Comparison of ENCODE assay signal across 25 cellular contexts in genomic region chr1:230910755-230911117, GRCh38. TPM values are rescaled to one million over a fixed set of nuclear protein-coding genes. Genes with fewer than 3 reads are reported as not detected.
A peak's percentile ranks its signal among the peaks of the same experiment; 100 is the strongest.
DNase-seq lines count a peak whose midpoint lies in the region; ATAC-seq, FAIRE-seq and TF ChIP-seq lines count a peak whose summit lies in the region.
"Had no signal": no experiment of that assay in that cellular context is flagged by ENCODE, and none has a peak within 500 bp of the region (broad histone marks: within the 10 kb centered on the region; RNA-seq: fewer than 3 reads in every experiment).

No MANE protein-coding gene starts in this region.

- H3K9me3 ChIP-seq in breast epithelium = no peaks in the 10 kb centered on the region
- H3K9me3 ChIP-seq in mammary epithelial cell (replicated peaks; ENCODE audit: insufficient read depth, low read length) = no peaks in the 10 kb centered on the region
- H3K9me3 ChIP-seq in astrocyte (ENCODE audit: insufficient read depth, low read depth, low read length) = no peaks in the 10 kb centered on the region
- no peaks in the 10 kb centered on the region for H3K9me3 ChIP-seq in gastroesophageal sphincter
- no peaks in the 10 kb centered on the region for H3K9me3 ChIP-seq in stomach smooth muscle (ENCODE audit: control insufficient read depth in 2 of 2, low read length in 2 of 2)
- H3K9me3 ChIP-seq: lower lobe of right lung, transverse colon had no signal

- H3K9ac ChIP-seq in mammary epithelial cell (ENCODE audit: insufficient read depth, low read length) = no peak overlapping the region
- H3K9ac ChIP-seq in astrocyte (ENCODE audit: low read length) = no peak overlapping the region
- no peak overlapping the region for H3K9ac ChIP-seq in stomach smooth muscle (ENCODE audit: low read length in 2 of 2)
- H3K9ac ChIP-seq: neural progenitor cell had no signal

- no peak for TF ChIP-seq POLR2A in breast epithelium (IDR thresholded peaks at IDR 0.05)
- no peak for TF ChIP-seq POLR2A in gastroesophageal sphincter (IDR thresholded peaks at IDR 0.05)

- POLR2A ChIA-PET in activated CD8-positive, alpha-beta T cell treated with anti-CD3 and anti-CD28 coated beads for 36 hours (lab: Charles Lee) = no interaction called here

- ATAC-seq in gastroesophageal sphincter (peak; percentile 34), GM19452 (IDR thresholded peaks at IDR 0.05; ENCODE audit: unreplicated experiment) (no peak)
- no peak for ATAC-seq in activated CD8-positive, alpha-beta T cell treated with anti-CD3 and anti-CD28 coated beads for 36 hours
- ATAC-seq: activated naive CD8-positive, alpha-beta T cell treated with anti-CD3 and anti-CD28 coated beads, Interleukin-2, amount 50 U/mL, for 24 hours; HepG2; lower lobe of right lung; SK-N-SH treated with all-trans-retinoic acid at 6 μM for 48 hours; stimulated activated naive CD8-positive, alpha-beta T cell treated with anti-CD3 and anti-CD28 coated beads, Interleukin-15, Interleukin-2, amounts not matched to agents 100 U/mL and 50 U/mL, for 24 hours had no signal

- H3K4me3 ChIP-seq in breast epithelium = no peak overlapping the region
- no peak overlapping the region for H3K4me3 ChIP-seq in mammary epithelial cell (replicated peaks in 1 of 3; ENCODE audit: insufficient read depth in 1 of 3, low read depth in 2 of 3, low read length in 3 of 3)
- no peak overlapping the region for H3K4me3 ChIP-seq in astrocyte (ENCODE audit: insufficient read depth, low read depth, low read length)
- no peak overlapping the region for H3K4me3 ChIP-seq in gastroesophageal sphincter
- no peak overlapping the region for H3K4me3 ChIP-seq in stomach smooth muscle (ENCODE audit: low read length in 2 of 2)
- H3K4me3 ChIP-seq: lower lobe of right lung, neural progenitor cell, transverse colon had no signal

- CTCF ChIA-PET in mammary epithelial cell (lab: Charles Lee; ENCODE audit: low non-redundant PET) = no interaction called here
- CTCF ChIA-PET in activated CD8-positive, alpha-beta T cell treated with anti-CD3 and anti-CD28 coated beads for 36 hours (lab: Charles Lee) = interaction anchor here (1.1 kb wide), 1 partner anchor 182 kb away, joined by 4 read pairs; no protein-coding TSS in a partner anchor

- H3K27ac ChIP-seq in breast epithelium (peak overlapping the region; percentile 37 to 49), mammary epithelial cell (ENCODE audit: insufficient read depth, low read depth, low read length) (no peak overlapping the region), astrocyte (ENCODE audit: low read depth, low read length) (no peak overlapping the region), gastroesophageal sphincter (peak overlapping the region in 3 of 4 donors; percentile 51 to 78 (median 66)), stomach smooth muscle (ENCODE audit: low read length) (peak overlapping the region; percentile 37)
- H3K27ac ChIP-seq: lower lobe of right lung, neural progenitor cell had no signal

- dilution Hi-C loops in mammary epithelial cell (cut with HindIII; ENCODE audit: low sequenced_read_pairs) = no loop called here

- H3K4me3 Mint-ChIP-seq in astrocyte (ENCODE audit: unreplicated experiment) = no peak overlapping the region
- H3K4me3 Mint-ChIP-seq in activated CD8-positive, alpha-beta T cell treated with anti-CD3 and anti-CD28 coated beads for 36 hours = no peak overlapping the region
- H3K4me3 Mint-ChIP-seq: activated CD4-positive, alpha-beta memory T cell treated with anti-CD3 and anti-CD28 coated beads, Interleukin-2, amount 10 ng/mL, durations not matched to agents 7 days and 5 days; activated naive CD8-positive, alpha-beta T cell treated with anti-CD3 and anti-CD28 coated beads, Interleukin-2, amount 50 U/mL, for 24 hours; CD4-positive, alpha-beta T cell; neural progenitor cell had no signal

- BruUV-seq in mammary epithelial cell (replicated peaks; lab: Mats Ljungman, UMichigan) = no TSS peak

- FAIRE-seq in astrocyte (lab: Jason Lieb, UNC) = no peak
- FAIRE-seq: HepG2 had no signal

- H3K79me2 ChIP-seq in mammary epithelial cell (ENCODE audit: insufficient read depth, low read length) (no peaks in the 10 kb centered on the region), astrocyte (ENCODE audit: insufficient read depth, low read length) (no peaks in the 10 kb centered on the region)

- intact Hi-C loops in breast epithelium (cut with DNase I; ENCODE audit: low total_unique reads) (no loop called here), mammary epithelial cell (cut with micrococcal nuclease) (no loop called here)
- intact Hi-C loops in activated CD8-positive, alpha-beta T cell treated with anti-CD3 and anti-CD28 coated beads for 36 hours (cut with micrococcal nuclease) = no loop called here

- H3K9me3 Mint-ChIP-seq in astrocyte (ENCODE audit: unreplicated experiment) = no peaks in the 10 kb centered on the region
- no peaks in the 10 kb centered on the region for H3K9me3 Mint-ChIP-seq in activated CD8-positive, alpha-beta T cell treated with anti-CD3 and anti-CD28 coated beads for 36 hours
- H3K9me3 Mint-ChIP-seq: activated CD4-positive, alpha-beta memory T cell treated with anti-CD3 and anti-CD28 coated beads, Interleukin-2, amount 10 ng/mL, durations not matched to agents 7 days and 5 days; activated naive CD8-positive, alpha-beta T cell treated with anti-CD3 and anti-CD28 coated beads, Interleukin-2, amount 50 U/mL, for 24 hours; CD4-positive, alpha-beta T cell; neural progenitor cell had no signal

- no peaks in the 10 kb centered on the region for H3K36me3 ChIP-seq in breast epithelium
- no peaks in the 10 kb centered on the region for H3K36me3 ChIP-seq in mammary epithelial cell (ENCODE audit: insufficient read depth, low read length)
- H3K36me3 ChIP-seq in astrocyte (ENCODE audit: insufficient read depth, low read length) = peaks cover 3% of the 10 kb centered on the region
- H3K36me3 ChIP-seq in gastroesophageal sphincter = peaks cover 0 to 40% of the 10 kb centered on the region in 2 donors
- H3K36me3 ChIP-seq in stomach smooth muscle (ENCODE audit: control insufficient read depth in 2 of 2, insufficient read depth in 2 of 2, low read length in 2 of 2) = peaks cover 11% of the 10 kb centered on the region in 2 donors
- H3K36me3 ChIP-seq: neural progenitor cell had no signal

- peaks cover 13% of the 10 kb centered on the region for H3K36me3 Mint-ChIP-seq in astrocyte (ENCODE audit: low read depth, unreplicated experiment)
- H3K36me3 Mint-ChIP-seq in activated CD8-positive, alpha-beta T cell treated with anti-CD3 and anti-CD28 coated beads for 36 hours (ENCODE audit: low read depth) = peaks cover 11% of the 10 kb centered on the region

- H2AFZ ChIP-seq in mammary epithelial cell (ENCODE audit: low read depth, low read length) (no peak overlapping the region), astrocyte (ENCODE audit: low read depth, low read length) (no peak overlapping the region)
- H2AFZ ChIP-seq: neural progenitor cell had no signal

- H3K27ac Mint-ChIP-seq in astrocyte (ENCODE audit: unreplicated experiment) = no peak overlapping the region
- H3K27ac Mint-ChIP-seq in activated CD8-positive, alpha-beta T cell treated with anti-CD3 and anti-CD28 coated beads for 36 hours = no peak overlapping the region
- H3K27ac Mint-ChIP-seq: activated CD4-positive, alpha-beta memory T cell treated with anti-CD3 and anti-CD28 coated beads, Interleukin-2, amount 10 ng/mL, durations not matched to agents 7 days and 5 days; activated naive CD8-positive, alpha-beta T cell treated with anti-CD3 and anti-CD28 coated beads, Interleukin-2, amount 50 U/mL, for 24 hours; CD4-positive, alpha-beta T cell had no signal

- TF ChIP-seq CTCF in breast epithelium (IDR thresholded peaks at IDR 0.05) (no peak), mammary epithelial cell (conservative IDR thresholded peaks at IDR 0.05 in 1 of 2, IDR thresholded peaks at IDR 0.05 in 1 of 2; ENCODE audit: extremely low read depth in 1 of 2, insufficient read depth in 1 of 2, low read depth in 1 of 2, low read length in 2 of 2) (no peak), astrocyte (IDR thresholded peaks at IDR 0.05; ENCODE audit: insufficient read depth, low read depth, low read length) (no peak), gastroesophageal sphincter (IDR thresholded peaks at IDR 0.05) (no peak)
- no peak for TF ChIP-seq CTCF in activated CD8-positive, alpha-beta T cell treated with anti-CD3 and anti-CD28 coated beads for 36 hours (IDR thresholded peaks at IDR 0.05)

- peaks cover 3% of the 10 kb centered on the region for H3K27me3 Mint-ChIP-seq in astrocyte (ENCODE audit: low read depth, unreplicated experiment)
- no peaks in the 10 kb centered on the region for H3K27me3 Mint-ChIP-seq in activated CD8-positive, alpha-beta T cell treated with anti-CD3 and anti-CD28 coated beads for 36 hours
- H3K27me3 Mint-ChIP-seq: activated CD4-positive, alpha-beta memory T cell treated with anti-CD3 and anti-CD28 coated beads, Interleukin-2, amount 10 ng/mL, durations not matched to agents 7 days and 5 days; activated naive CD8-positive, alpha-beta T cell treated with anti-CD3 and anti-CD28 coated beads, Interleukin-2, amount 50 U/mL, for 24 hours; CD4-positive, alpha-beta T cell had no signal

- no peak for TF ChIP-seq EP300 in gastroesophageal sphincter (IDR thresholded peaks at IDR 0.05)

- H3K4me1 ChIP-seq in breast epithelium = no peaks in the 10 kb centered on the region
- H3K4me1 ChIP-seq in mammary epithelial cell (ENCODE audit: insufficient read depth, low read length) = no peaks in the 10 kb centered on the region
- H3K4me1 ChIP-seq in astrocyte (ENCODE audit: insufficient read depth, low read length) = no peaks in the 10 kb centered on the region
- peaks cover 0 to 55% (median 11%) of the 10 kb centered on the region in 3 donors for H3K4me1 ChIP-seq in gastroesophageal sphincter
- H3K4me1 ChIP-seq in stomach smooth muscle (ENCODE audit: control insufficient read depth, insufficient read depth, low read length) = peaks cover 16% of the 10 kb centered on the region
- H3K4me1 ChIP-seq: neural progenitor cell had no signal

- H3K4me2 ChIP-seq in mammary epithelial cell (ENCODE audit: insufficient read depth, low read depth, low read length) = no peak overlapping the region
- H3K4me2 ChIP-seq in astrocyte (ENCODE audit: low read length) = no peak overlapping the region
- H3K4me2 ChIP-seq: neural progenitor cell had no signal

- H4K20me1 ChIP-seq in mammary epithelial cell (ENCODE audit: insufficient read depth, low read length) (no peaks in the 10 kb centered on the region), astrocyte (ENCODE audit: insufficient read depth, low read length) (no peaks in the 10 kb centered on the region)

- in situ Hi-C loops in mammary epithelial cell (cut with MboI; ENCODE audit: low sequenced_read_pairs in 2 of 2) = loop anchor here (10.0 to 25.0 kb wide), 2 partner anchors 302 to 304 kb away; no protein-coding TSS in a partner anchor

- DNase-seq in breast epithelium (ENCODE audit: low spot score in 2 of 2) (no peak), mammary epithelial cell (no peak), astrocyte (ENCODE audit: low read depth) (peak; percentile 36)
- no peak for DNase-seq in effector CD4-positive, alpha-beta T cell
- DNase-seq in activated CD8-positive, alpha-beta T cell treated with anti-CD3 and anti-CD28 coated beads for 36 hours = no peak
- DNase-seq: activated CD4-positive, alpha-beta memory T cell treated with anti-CD3 and anti-CD28 coated beads, Interleukin-2, amount 10 ng/mL, durations not matched to agents 7 days and 5 days; activated CD4-positive, alpha-beta T cell treated with anti-CD3 and anti-CD28 coated beads for 1 hour; activated effector memory CD4-positive, alpha-beta T cell treated with anti-CD3 and anti-CD28 coated beads, Interleukin-2, amount 50 U/mL, for 16 hours; activated naive CD8-positive, alpha-beta T cell treated with anti-CD3 and anti-CD28 coated beads, Interleukin-2, amount 50 U/mL, for 24 hours; AML-193; CD4-positive, alpha-beta T cell; cortex of kidney; Karpas-422; lower lobe of right lung; NCI-H1436; NCI-H2081 treated with DMSO at 0.1 percent for 48 hours; stimulated activated CD4-positive, alpha-beta T cell treated with anti-CD3 and anti-CD28 coated beads, Interleukin-15, amount 100 ng/mL, for 24 hours; stimulated activated naive CD8-positive, alpha-beta T cell treated with anti-CD3 and anti-CD28 coated beads, Interleukin-15, Interleukin-2, amounts not matched to agents 100 U/mL and 50 U/mL, for 24 hours; transverse colon had no signal

- no peaks in the 10 kb centered on the region for H3K27me3 ChIP-seq in breast epithelium
- no peaks in the 10 kb centered on the region for H3K27me3 ChIP-seq in mammary epithelial cell (ENCODE audit: insufficient read depth, low read length)
- no peaks in the 10 kb centered on the region for H3K27me3 ChIP-seq in astrocyte (ENCODE audit: insufficient read depth, low read length)
- H3K27me3 ChIP-seq in gastroesophageal sphincter = no peaks in the 10 kb centered on the region
- H3K27me3 ChIP-seq in stomach smooth muscle (ENCODE audit: control insufficient read depth in 1 of 2, insufficient read depth in 2 of 2, low read length in 2 of 2) = no peaks in the 10 kb centered on the region
- H3K27me3 ChIP-seq: neural progenitor cell, transverse colon had no signal

- H3K4me1 Mint-ChIP-seq in astrocyte (ENCODE audit: low read depth, unreplicated experiment) = peaks cover 11% of the 10 kb centered on the region
- H3K4me1 Mint-ChIP-seq in activated CD8-positive, alpha-beta T cell treated with anti-CD3 and anti-CD28 coated beads for 36 hours (ENCODE audit: low read depth) = peaks cover 8% of the 10 kb centered on the region

RNA-seq across cellular contexts. Expression of gene C1orf198, which starts 42.4 kb away (rescaled TPM):
- total RNA-seq in breast epithelium (100 to 1,000 TPM in 2 of 3 donors, 10 to 100 TPM in 1; 63.6 to 138 (median 124) TPM), mammary epithelial cell (10 to 100 TPM in 1 of 2 donors, 1 to 10 TPM in 1; 8.8 to 25.7 TPM), astrocyte (102 and 107 TPM in 2 replicates), gastroesophageal sphincter (100 to 1,000 TPM; 115 to 219 (median 172) TPM)
- 6.7 TPM for polyA plus RNA-seq in mammary epithelial cell
- polyA minus RNA-seq in mammary epithelial cell = 21.9 TPM
- total RNA-seq in activated CD8-positive, alpha-beta T cell treated with anti-CD3 and anti-CD28 coated beads for 36 hours = 1 to 10 TPM; 6.2 to 6.9 TPM

Comparison
In these comparisons a context has a peak if more than half of its experiments do, and no peak if none do; other contexts are left out.
1. H3K27ac ChIP-seq: peak in breast epithelium (2 of 2), gastroesophageal sphincter (3 of 4) and stomach smooth muscle (single experiment); none in mammary epithelial cell (single experiment) and astrocyte (single experiment).